Comparison of ENCODE assay signal across 8 cellular contexts in genomic region chr2:71131387-71132166, GRCh38. TPM values are rescaled to one million over a fixed set of nuclear protein-coding genes. Genes with fewer than 3 reads are reported as not detected.
DNase-seq lines count a peak whose midpoint lies in the region; ATAC-seq and TF ChIP-seq lines count a peak whose summit lies in the region.
"Not testable (repeated sequence)": the region's sequence is repeated elsewhere in the genome, so short reads cannot be mapped to it uniquely, and the experiment has no call there.

No MANE protein-coding gene starts in this region.

- intact Hi-C loops in ascending aorta (cut with DNase I) = loop anchor here (2.0 kb wide), 1 partner anchor 137 kb away; the partner anchor contains the start of gene TEX261
- intact Hi-C loops in naive thymus-derived CD4-positive, alpha-beta T cell (cut with micrococcal nuclease) = loop anchor here (2.0 to 5.0 kb wide), 4 partner anchors 109 to 941 kb away; partner anchors contain the start of genes C2orf42 (in 1 of the 2) and FAM136A (in 1 of the 2)

- H3K4me1 ChIP-seq in ACC112 (ENCODE audit: control insufficient read depth, insufficient read depth, low read length, unreplicated experiment) = peaks cover 17% of the 10 kb centered on the region
- peaks cover 0 to 17% of the 10 kb centered on the region in 2 donors for H3K4me1 ChIP-seq in ascending aorta
- H3K4me1 ChIP-seq in iPS-18a (ENCODE audit: control insufficient read depth, low read depth, low read length) = not testable (repeated sequence)
- H3K4me1 ChIP-seq in naive thymus-derived CD4-positive, alpha-beta T cell (ENCODE audit: control insufficient read depth in 2 of 2, insufficient read depth in 2 of 2, low read length in 2 of 2) = peaks cover 21 to 22% of the 10 kb centered on the region in 2 donors
- H3K4me1 ChIP-seq in smooth muscle cell (ENCODE audit: low read depth) = peaks cover 21% of the 10 kb centered on the region

- POLR2A ChIA-PET in naive thymus-derived CD4-positive, alpha-beta T cell (lab: Charles Lee) = interaction anchor here (0.9 to 6.0 kb wide), 6 partner anchors 12 to 838 kb away, joined by 4 to 114 read pairs (median 6); partner anchors contain the start of genes NAGK, PAIP2B, SNRPG and ZNF638

- peak overlapping the region; percentile 100 for H3K4me3 ChIP-seq in ACC112 (ENCODE audit: low read depth, low read length)
- peak overlapping the region; percentile 96 for H3K4me3 ChIP-seq in GM12865 (ENCODE audit: low read depth, low read length)
- peak overlapping the region; percentile 81 for H3K4me3 ChIP-seq in NB4 (ENCODE audit: low read depth, low read length)
- H3K4me3 ChIP-seq in ascending aorta = peak overlapping the region; percentile 66 to 72
- H3K4me3 ChIP-seq in epithelial cell of proximal tubule (ENCODE audit: low read depth, low read length) = peak overlapping the region; percentile 96
- H3K4me3 ChIP-seq in iPS-18a (ENCODE audit: low read length) = peak overlapping the region; percentile 84
- peak overlapping the region; percentile 74 for H3K4me3 ChIP-seq in naive thymus-derived CD4-positive, alpha-beta T cell (ENCODE audit: low read length)
- peak overlapping the region; percentile 83 for H3K4me3 ChIP-seq in smooth muscle cell

- CTCF ChIA-PET in naive thymus-derived CD4-positive, alpha-beta T cell (lab: Charles Lee) = interaction anchor here (0.7 to 1.9 kb wide), 2 partner anchors 61 to 63 kb away, joined by 4 to 5 read pairs; partner anchors contain the start of gene NAGK

- H3K27ac ChIP-seq in ACC112 (ENCODE audit: low read depth, low read length) (peak overlapping the region; percentile 75; the same call in 1 of the 2 replicates), smooth muscle cell (ENCODE audit: low read depth) (peak overlapping the region; percentile 77)
- not testable (repeated sequence) for H3K27ac ChIP-seq in ascending aorta; iPS-18a (ENCODE audit: low read length)
- H3K27ac ChIP-seq in naive thymus-derived CD4-positive, alpha-beta T cell (ENCODE audit: low read depth, low read length) = peak overlapping the region; percentile 87

- H3K9me3 ChIP-seq in ascending aorta; iPS-18a (ENCODE audit: control insufficient read depth, low read depth, low read length); naive thymus-derived CD4-positive, alpha-beta T cell (ENCODE audit: control insufficient read depth in 2 of 3, low read length in 3 of 3); smooth muscle cell (replicated peaks; ENCODE audit: low read depth): not testable (repeated sequence)

- peaks cover 0 to 28% (median 20%) of the 10 kb centered on the region in 7 donors for H3K4me1 Mint-ChIP-seq in naive thymus-derived CD4-positive, alpha-beta T cell

- 76% methylated on average over 7 of the region's 7 CpGs for WGBS in smooth muscle cell (ENCODE audit: low lambda C conversion rate)

- peak overlapping the region; percentile 84 for H3K4me2 ChIP-seq in smooth muscle cell

- not testable (repeated sequence) for TF ChIP-seq CTCF in GM12865 (IDR thresholded peaks at IDR 0.05; ENCODE audit: insufficient read depth, low read depth, low read length, missing control alignments); NB4 (IDR thresholded peaks at IDR 0.05; ENCODE audit: low read depth, low read length); ascending aorta (IDR thresholded peaks at IDR 0.05); epithelial cell of proximal tubule (conservative IDR thresholded peaks at IDR 0.05; ENCODE audit: low read depth, low read length); smooth muscle cell (IDR thresholded peaks at IDR 0.05; ENCODE audit: borderline replicate concordance, insufficient read depth, poor library complexity, severe bottlenecking)

- H3K27ac Mint-ChIP-seq in naive thymus-derived CD4-positive, alpha-beta T cell = not testable (repeated sequence)

- H3K4me3 Mint-ChIP-seq in naive thymus-derived CD4-positive, alpha-beta T cell = not testable (repeated sequence)

- peaks cover 15% of the 10 kb centered on the region for H3K36me3 ChIP-seq in ACC112 (ENCODE audit: insufficient read depth, low read length)
- H3K36me3 ChIP-seq in ascending aorta = peaks cover 16 to 30% of the 10 kb centered on the region in 2 donors
- peaks cover 33% of the 10 kb centered on the region for H3K36me3 ChIP-seq in iPS-18a (ENCODE audit: control insufficient read depth, low read depth, low read length)
- H3K36me3 ChIP-seq in naive thymus-derived CD4-positive, alpha-beta T cell (ENCODE audit: control insufficient read depth in 2 of 3, insufficient read depth in 3 of 3, low read length in 3 of 3) = peaks cover 6 to 30% (median 13%) of the 10 kb centered on the region in 3 experiments
- H3K36me3 ChIP-seq in smooth muscle cell (ENCODE audit: low read depth) = peaks cover 12% of the 10 kb centered on the region

- ATAC-seq in naive thymus-derived CD4-positive, alpha-beta T cell = not testable (repeated sequence)

- not testable (repeated sequence) for H3K27me3 Mint-ChIP-seq in naive thymus-derived CD4-positive, alpha-beta T cell

- H3K79me2 ChIP-seq in ACC112 (ENCODE audit: control insufficient read depth, insufficient read depth, low read length, unreplicated experiment) = peaks cover 63% of the 10 kb centered on the region
- peaks cover 70% of the 10 kb centered on the region for H3K79me2 ChIP-seq in smooth muscle cell (ENCODE audit: low read depth)

- not testable (repeated sequence) for TF ChIP-seq POLR2A in NB4 (IDR thresholded peaks at IDR 0.05; ENCODE audit: extremely low read depth, insufficient read length)

- peaks cover 0 to 14% (median 6%) of the 10 kb centered on the region in 5 donors for H3K36me3 Mint-ChIP-seq in naive thymus-derived CD4-positive, alpha-beta T cell

- H3K9me3 Mint-ChIP-seq in naive thymus-derived CD4-positive, alpha-beta T cell = not testable (repeated sequence)

- not testable (repeated sequence) for DNase-seq in GM12865 (ENCODE audit: low read depth); NB4 (ENCODE audit: low read depth); ascending aorta (ENCODE audit: low spot score in 2 of 2); epithelial cell of proximal tubule (ENCODE audit: low read depth); naive thymus-derived CD4-positive, alpha-beta T cell; smooth muscle cell (lab: John Stamatoyannopoulos, UW; ENCODE audit: unreplicated experiment)

- peaks cover 31% of the 10 kb centered on the region for H4K20me1 ChIP-seq in smooth muscle cell (ENCODE audit: low read depth)

- H3F3A ChIP-seq in smooth muscle cell (ENCODE audit: low read depth) = not testable (repeated sequence)

- not testable (repeated sequence) for H2AFZ ChIP-seq in ACC112 (ENCODE audit: low read length, unreplicated experiment); smooth muscle cell (ENCODE audit: low read depth)

- H3K27me3 ChIP-seq in ACC112 (ENCODE audit: insufficient read depth, low read length); ascending aorta; iPS-18a (ENCODE audit: control insufficient read depth, insufficient read depth, low read length); naive thymus-derived CD4-positive, alpha-beta T cell (ENCODE audit: control insufficient read depth in 2 of 2, insufficient read depth in 2 of 2, low read length in 2 of 2); smooth muscle cell (ENCODE audit: low read depth): not testable (repeated sequence)

- H3K9ac ChIP-seq in iPS-18a (ENCODE audit: low read length) = peak overlapping the region; percentile 81
- peak overlapping the region; percentile 74 for H3K9ac ChIP-seq in smooth muscle cell (ENCODE audit: low read depth)

RNA-seq across cellular contexts. Expression of gene MPHOSPH10, which starts 1.1 kb away (rescaled TPM):
- total RNA-seq in ascending aorta (23.0 TPM), epithelial cell of proximal tubule (20.5 and 23.4 TPM in 2 replicates), smooth muscle cell (29.2 and 49.8 TPM in 2 replicates)
- total RNA-seq in naive thymus-derived CD4-positive, alpha-beta T cell = 10 to 100 TPM; 28.2 to 58.9 (median 43.8) TPM
- 10 to 100 TPM; 24.4 to 34.5 TPM for polyA plus RNA-seq in naive thymus-derived CD4-positive, alpha-beta T cell
- 27.3 and 29.4 TPM in 2 replicates for polyA plus RNA-seq in smooth muscle cell

RNA-seq across cellular contexts. Expression of gene MCEE, which starts 1.5 kb away (rescaled TPM):
- 2.0 TPM for total RNA-seq in ascending aorta
- 2.4 and 2.9 TPM in 2 replicates for total RNA-seq in epithelial cell of proximal tubule
- 10 to 100 TPM; 11.6 to 27.9 (median 16.4) TPM for total RNA-seq in naive thymus-derived CD4-positive, alpha-beta T cell
- 10 to 100 TPM; 18.9 to 38.0 TPM for polyA plus RNA-seq in naive thymus-derived CD4-positive, alpha-beta T cell
- total RNA-seq in smooth muscle cell = 38.4 and 46.0 TPM in 2 replicates
- polyA plus RNA-seq in smooth muscle cell = 52.4 and 53.9 TPM in 2 replicates
